Comparison of ENCODE assay signal across 8 cellular contexts in the genomic region with DNA sequence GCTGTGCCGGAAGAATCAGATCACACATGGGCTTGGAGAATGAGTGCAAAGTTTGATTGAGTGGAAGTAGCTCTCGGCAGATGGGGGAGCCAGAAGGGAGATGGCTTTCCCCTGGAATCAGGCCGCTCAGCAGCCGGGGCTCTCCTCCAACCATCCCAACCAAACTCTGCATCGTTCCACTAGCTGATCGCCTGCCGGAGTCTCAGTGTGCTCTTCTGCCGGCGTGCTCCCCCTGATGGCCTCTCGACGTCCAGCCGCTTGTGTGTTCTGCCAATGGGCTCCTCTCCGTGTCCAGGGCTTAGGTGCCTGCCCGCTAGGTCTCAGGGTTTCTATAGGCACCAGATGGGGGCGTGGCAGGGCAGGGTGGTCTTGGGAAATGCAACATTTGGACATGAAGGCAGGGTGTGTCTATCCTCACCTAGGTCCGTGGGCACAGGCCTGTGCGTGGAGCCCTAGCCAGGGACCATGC. TPM values are rescaled to one million over a fixed set of nuclear protein-coding genes. Genes with fewer than 3 reads are reported as not detected.
DNase-seq lines count a peak whose midpoint lies in the region; ATAC-seq lines count a peak whose summit lies in the region.

No MANE protein-coding gene starts in this region.

- H3K9me3 ChIP-seq in mesodermal cell (ENCODE audit: control insufficient read depth, low read length) = no peaks in the 10 kb centered on the region

- DNase-seq in DMS53 (lab: John Stamatoyannopoulos, UW) (peak; percentile 80), NCI-H2227 treated with DMSO at 0.1 percent for 48 hours (lab: John Stamatoyannopoulos, UW) (peak; percentile 12), ecto neural progenitor cell (ENCODE audit: low spot score) (peak; percentile 85), NAMALWA (ENCODE audit: low spot score) (no peak), NCI-H1694 treated with DMSO at 0.1 percent for 48 hours (lab: John Stamatoyannopoulos, UW) (no peak)

- peaks cover 67% of the 10 kb centered on the region for H3K4me1 ChIP-seq in mesodermal cell (ENCODE audit: control insufficient read depth, insufficient read depth, low read length, poor library complexity, severe bottlenecking)

- no peak overlapping the region for H3K4me3 ChIP-seq in mesodermal cell (ENCODE audit: extremely low read depth, insufficient read depth, low read length, poor library complexity, severe bottlenecking)

- no peaks in the 10 kb centered on the region for H3K36me3 ChIP-seq in mesodermal cell (ENCODE audit: control insufficient read depth, insufficient read depth, low read length)

- WGBS in mesodermal cell (ENCODE audit: insufficient coverage in 2 of 2), 2 experiments = 15 to 22% methylated on average over 12 to 13 of the region's 17 CpGs

- ATAC-seq in HG03108 (IDR thresholded peaks at IDR 0.05; ENCODE audit: unreplicated experiment) = no peak
- no peak for ATAC-seq in GM19351 (IDR thresholded peaks at IDR 0.05; ENCODE audit: unreplicated experiment)

- peak overlapping the region; percentile 0 for H3K27ac ChIP-seq in mesodermal cell (ENCODE audit: low read depth, low read length, severe bottlenecking)

RNA-seq across cellular contexts. Expression of gene BIRC7, which starts 4.9 kb away (rescaled TPM):
- polyA plus RNA-seq in mesodermal cell (2013, experiment 1 of 2) = 1.00 TPM
- polyA plus RNA-seq in mesodermal cell (2013, experiment 2 of 2) = 0.96 TPM

RNA-seq across cellular contexts. Expression of gene YTHDF1, which starts 14.9 kb away (rescaled TPM):
- polyA plus RNA-seq in mesodermal cell (2013, experiment 1 of 2) = 36.3 TPM
- polyA plus RNA-seq in mesodermal cell (2013, experiment 2 of 2) = 29.8 TPM

RNA-seq across cellular contexts. Expression of gene NKAIN4, which starts 23.4 kb away (rescaled TPM):
- polyA plus RNA-seq in mesodermal cell (2013, experiment 1 of 2) = 10.0 TPM
- 9.2 TPM for polyA plus RNA-seq in mesodermal cell (2013, experiment 2 of 2)

RNA-seq across cellular contexts. Expression of gene ARFGAP1, which starts 41.8 kb away (rescaled TPM):
- 155 TPM for polyA plus RNA-seq in mesodermal cell (2013, experiment 1 of 2)
- polyA plus RNA-seq in mesodermal cell (2013, experiment 2 of 2) = 126 TPM

Comparison
In these comparisons a context has a peak if more than half of its experiments do, and no peak if none do; other contexts are left out.
1. DNase-seq: peak in DMS53 (single experiment), NCI-H2227 treated with DMSO at 0.1 percent for 48 hours (single experiment) and ecto neural progenitor cell (single experiment); none in NAMALWA (single experiment) and NCI-H1694 treated with DMSO at 0.1 percent for 48 hours (single experiment).